In genomic region chr14:56118611-56119181, GRCh38 we compare ENCODE assay signal across 8 cellular contexts. TPM values are rescaled to one million over a fixed set of nuclear protein-coding genes. Genes with fewer than 3 reads are reported as not detected.
DNase-seq lines count a peak whose midpoint lies in the region; ATAC-seq and TF ChIP-seq lines count a peak whose summit lies in the region.

No MANE protein-coding gene starts in this region.

- intact Hi-C loops in body of pancreas (cut with DNase I) = no loop called here

- H3K9me2 ChIP-seq in DOHH2 (replicated peaks; ENCODE audit: control insufficient read depth, low read length) = no peaks in the 10 kb centered on the region

- DNase-seq in OCI-M1 (lab: John Stamatoyannopoulos, UW) (peak; percentile 33), body of pancreas (peak in 3 of 4 donors; percentile 38 to 50 (median 40)), iris pigment epithelial cell (ENCODE audit: low read depth) (peak; percentile 14), SW 1271 (lab: John Stamatoyannopoulos, UW) (no peak), NCI-H526 (lab: John Stamatoyannopoulos, UW) (no peak)
- DNase-seq in stimulated activated CD4-positive, alpha-beta T cell treated with anti-CD3 and anti-CD28 coated beads, Interleukin-15, amount 100 ng/mL, for 24 hours = peak; percentile 50

- H3K4me1 ChIP-seq in DOHH2 (ENCODE audit: control insufficient read depth, low read length) (peaks cover 18% of the 10 kb centered on the region), body of pancreas (peaks cover 56% of the 10 kb centered on the region)

- peak; percentile 16 for ATAC-seq in GM21786 (IDR thresholded peaks at IDR 0.05; ENCODE audit: unreplicated experiment)
- peak; percentile 29 for ATAC-seq in body of pancreas

- peak overlapping the region; percentile 73 for H3K4me3 ChIP-seq in DOHH2 (ENCODE audit: low read length)
- peak overlapping the region; percentile 63 to 91 for H3K4me3 ChIP-seq in body of pancreas

- peak overlapping the region; percentile 73 for H3K4me2 ChIP-seq in DOHH2 (ENCODE audit: low read length)

- peaks cover 58% of the 10 kb centered on the region for H3K27me3 ChIP-seq in DOHH2 (ENCODE audit: control insufficient read depth, low read length)
- no peaks in the 10 kb centered on the region for H3K27me3 ChIP-seq in body of pancreas

- H3K36me3 ChIP-seq in DOHH2 (ENCODE audit: control insufficient read depth, low read length) (no peaks in the 10 kb centered on the region), body of pancreas (replicated peaks in 1 of 2; ENCODE audit: insufficient read depth in 1 of 2, low read depth in 2 of 2) (no peaks in the 10 kb centered on the region)

- H3K9me3 ChIP-seq in DOHH2 (ENCODE audit: control insufficient read depth, insufficient read depth, low read length) (no peaks in the 10 kb centered on the region), body of pancreas (no peaks in the 10 kb centered on the region)

- H4K20me1 ChIP-seq in DOHH2 (ENCODE audit: control insufficient read depth, insufficient read depth, low read depth, low read length) = no peaks in the 10 kb centered on the region

- 0% methylated on average over 54 of the region's 87 CpGs; no CpG with 5 or more reads in 1 of the 2 donors for WGBS in body of pancreas, 2 donors

- H3F3A ChIP-seq in DOHH2 (ENCODE audit: control insufficient read depth, insufficient read depth) = no peaks in the 10 kb centered on the region

- H3K27ac ChIP-seq in DOHH2 (ENCODE audit: low read depth, low read length) (no peak overlapping the region), body of pancreas (peak overlapping the region; percentile 92 to 98 (median 97))

- TF ChIP-seq CTCF in DOHH2 (IDR thresholded peaks at IDR 0.05; ENCODE audit: low read depth, low read length, poor library complexity, severe bottlenecking) = no peak
- no peak for TF ChIP-seq CTCF in body of pancreas (IDR thresholded peaks at IDR 0.05)

- H3K79me2 ChIP-seq in DOHH2 (ENCODE audit: control insufficient read depth, low read length) = no peaks in the 10 kb centered on the region

- TF ChIP-seq POLR2A in body of pancreas (IDR thresholded peaks at IDR 0.05) = no peak

RNA-seq across cellular contexts. Expression of gene PELI2, which starts 0.5 kb away (rescaled TPM):
- 10 to 100 TPM; 31.6 to 41.8 TPM for total RNA-seq in body of pancreas

Comparison
In these comparisons a context has a peak if more than half of its experiments do, and no peak if none do; other contexts are left out.
1. DNase-seq: peak in OCI-M1 (single experiment), body of pancreas (3 of 4), iris pigment epithelial cell (single experiment) and stimulated activated CD4-positive, alpha-beta T cell treated with anti-CD3 and anti-CD28 coated beads, Interleukin-15, amount 100 ng/mL, for 24 hours (single experiment); none in SW 1271 (0 of 2) and NCI-H526 (0 of 2).